ENCODE assay signal across 8 cellular contexts in the genomic region with DNA sequence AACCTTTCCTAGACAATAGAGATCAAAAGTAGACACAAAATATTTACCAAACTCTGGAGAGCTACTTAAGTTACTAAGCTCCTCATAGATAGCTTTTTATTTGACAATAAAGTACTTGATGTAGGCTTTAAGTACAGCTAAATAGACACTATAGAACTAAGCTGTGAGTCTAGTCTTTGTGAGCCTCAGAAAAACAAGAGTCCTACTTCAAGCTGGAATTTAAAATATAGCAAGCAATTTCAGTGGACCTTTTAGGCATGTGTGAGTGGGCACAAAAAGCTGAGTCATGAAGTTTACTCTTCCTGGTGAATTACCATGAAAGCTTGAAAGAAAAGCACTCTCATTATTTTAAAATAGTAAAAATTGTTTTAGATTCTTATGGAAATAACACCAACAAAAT.
A peak's percentile ranks its signal among the peaks of the same experiment; 100 is the strongest.
DNase-seq lines count a peak whose midpoint lies in the region; ATAC-seq and TF ChIP-seq lines count a peak whose summit lies in the region.

No MANE protein-coding gene starts in this region.

- H3K27ac Mint-ChIP-seq in CD4-positive, alpha-beta memory T cell = peak overlapping the region in 5 of 7 donors; percentile 32 to 93 (median 73)
- H3K27ac Mint-ChIP-seq in activated naive CD8-positive, alpha-beta T cell treated with anti-CD3 and anti-CD28 coated beads, Interleukin-2, amount 50 U/mL, for 24 hours = peak overlapping the region; percentile 57

- peaks cover 69 to 97% (median 83%) of the 10 kb centered on the region in 4 donors for H3K4me1 Mint-ChIP-seq in CD4-positive, alpha-beta memory T cell
- peaks cover 90% of the 10 kb centered on the region for H3K4me1 Mint-ChIP-seq in activated naive CD8-positive, alpha-beta T cell treated with anti-CD3 and anti-CD28 coated beads, Interleukin-2, amount 50 U/mL, for 24 hours

- no peaks in the 10 kb centered on the region for H3K36me3 ChIP-seq in CD4-positive, alpha-beta memory T cell (ENCODE audit: insufficient read depth, low read length)
- H3K36me3 ChIP-seq in prostate gland = no peaks in the 10 kb centered on the region

- peaks cover 99% of the 10 kb centered on the region for H3K4me1 ChIP-seq in CD4-positive, alpha-beta memory T cell (ENCODE audit: insufficient read depth, low read length)
- H3K4me1 ChIP-seq in prostate gland (replicated peaks) = no peaks in the 10 kb centered on the region

- TF ChIP-seq POLR2A in prostate gland (IDR thresholded peaks at IDR 0.05) = no peak

- no peaks in the 10 kb centered on the region for H3K27me3 Mint-ChIP-seq in CD4-positive, alpha-beta memory T cell
- no peaks in the 10 kb centered on the region for H3K27me3 Mint-ChIP-seq in activated naive CD8-positive, alpha-beta T cell treated with anti-CD3 and anti-CD28 coated beads, Interleukin-2, amount 50 U/mL, for 24 hours

- no peak for ATAC-seq in activated naive CD8-positive, alpha-beta T cell treated with anti-CD3 and anti-CD28 coated beads, Interleukin-2, amount 50 U/mL, for 24 hours
- no peak for ATAC-seq in GM19351 (IDR thresholded peaks at IDR 0.05; ENCODE audit: unreplicated experiment)

- intact Hi-C loops in CD4-positive, alpha-beta memory T cell (cut with micrococcal nuclease) = loop anchor here (2.0 kb wide), 1 partner anchor 15 kb away; no protein-coding TSS in a partner anchor
- intact Hi-C loops in prostate gland (cut with DNase I) = no loop called here

- TF ChIP-seq CTCF in HL-60 (IDR thresholded peaks at IDR 0.05; ENCODE audit: insufficient read depth, low read length) (no peak), prostate gland (IDR thresholded peaks at IDR 0.05) (no peak)

- no peaks in the 10 kb centered on the region for H3K27me3 ChIP-seq in CD4-positive, alpha-beta memory T cell (ENCODE audit: insufficient read depth, low read length)
- H3K27me3 ChIP-seq in HL-60 (ENCODE audit: insufficient read depth, poor library complexity, severe bottlenecking) (no peaks in the 10 kb centered on the region), prostate gland (replicated peaks; ENCODE audit: insufficient read depth) (no peaks in the 10 kb centered on the region)

- CTCF ChIA-PET in CD4-positive, alpha-beta memory T cell (lab: Charles Lee; ENCODE audit: partially characterized antibody) = interaction anchor here (0.6 to 1.7 kb wide), 9 partner anchors 10 to 188 kb away, joined by 3 to 4 read pairs (median 3); no protein-coding TSS in a partner anchor
- CTCF ChIA-PET in HEK293T (lab: Yijun Ruan, JAX) = no interaction called here

- no peak overlapping the region for H3K4me3 ChIP-seq in CD4-positive, alpha-beta memory T cell (ENCODE audit: low read length in 2 of 2)
- H3K4me3 ChIP-seq in HL-60 (replicated peaks; ENCODE audit: insufficient read depth, low read length) (no peak overlapping the region), prostate gland (no peak overlapping the region)

- H3K9me3 Mint-ChIP-seq in CD4-positive, alpha-beta memory T cell = no peaks in the 10 kb centered on the region
- H3K9me3 Mint-ChIP-seq in activated naive CD8-positive, alpha-beta T cell treated with anti-CD3 and anti-CD28 coated beads, Interleukin-2, amount 50 U/mL, for 24 hours = peaks cover 5% of the 10 kb centered on the region

- H3K36me3 Mint-ChIP-seq in CD4-positive, alpha-beta memory T cell = peaks cover 11 to 16% of the 10 kb centered on the region in 2 donors
- peaks cover 10% of the 10 kb centered on the region for H3K36me3 Mint-ChIP-seq in activated naive CD8-positive, alpha-beta T cell treated with anti-CD3 and anti-CD28 coated beads, Interleukin-2, amount 50 U/mL, for 24 hours (ENCODE audit: low read depth)

- POLR2A ChIA-PET in CD4-positive, alpha-beta memory T cell (lab: Charles Lee; ENCODE audit: partially characterized antibody) = interaction anchor here (0.6 to 8.3 kb wide), 6 partner anchors 10 to 174 kb away, joined by 3 to 62 read pairs (median 4); a partner anchor contains a TSS
- POLR2A ChIA-PET in HEK293T (lab: Yijun Ruan, JAX) = interaction anchor here (0.8 kb wide), 1 partner anchor 482 kb away, joined by 3 read pairs; no protein-coding TSS in a partner anchor

- H3K4me3 Mint-ChIP-seq in CD4-positive, alpha-beta memory T cell = peak overlapping the region in 3 of 8 donors; percentile 34 to 50 (median 50)
- H3K4me3 Mint-ChIP-seq in activated naive CD8-positive, alpha-beta T cell treated with anti-CD3 and anti-CD28 coated beads, Interleukin-2, amount 50 U/mL, for 24 hours = no peak overlapping the region

- DNase-seq in CD4-positive, alpha-beta memory T cell = no peak
- no peak for DNase-seq in HL-60 (ENCODE audit: low read depth in 1 of 2, low spot score in 1 of 2)
- no peak for DNase-seq in activated naive CD8-positive, alpha-beta T cell treated with anti-CD3 and anti-CD28 coated beads, Interleukin-2, amount 50 U/mL, for 24 hours
- peak; percentile 14 to 43 for DNase-seq in lung microvascular endothelial cell (ENCODE audit: low read depth in 2 of 2)
- DNase-seq in HEK293T (ENCODE audit: extremely low spot score) = no peak
- no peak for DNase-seq in prostate gland (ENCODE audit: low spot score)
- no peak for DNase-seq in iPS-NIHi11 (ENCODE audit: low spot score)

- H3K27ac ChIP-seq in CD4-positive, alpha-beta memory T cell (ENCODE audit: low read depth, low read length) = no peak overlapping the region
- peak overlapping the region; percentile 5 for H3K27ac ChIP-seq in HL-60 (replicated peaks)
- H3K27ac ChIP-seq in prostate gland = no peak overlapping the region

- H3K9me3 ChIP-seq in CD4-positive, alpha-beta memory T cell (ENCODE audit: control insufficient read depth in 1 of 2, low read length in 2 of 2) = no peaks in the 10 kb centered on the region
- H3K9me3 ChIP-seq in prostate gland = no peaks in the 10 kb centered on the region

TF ChIP-seq in HEK293T, 16 proteins besides CTCF, POLR2A, EP300 and RAD21:
- no peak for TF ChIP-seq SP1 (IDR thresholded peaks at IDR 0.05)
- TF ChIP-seq FOXM1 (IDR thresholded peaks at IDR 0.05; ENCODE audit: borderline replicate concordance) = no peak
- TF ChIP-seq, protein P1, sequence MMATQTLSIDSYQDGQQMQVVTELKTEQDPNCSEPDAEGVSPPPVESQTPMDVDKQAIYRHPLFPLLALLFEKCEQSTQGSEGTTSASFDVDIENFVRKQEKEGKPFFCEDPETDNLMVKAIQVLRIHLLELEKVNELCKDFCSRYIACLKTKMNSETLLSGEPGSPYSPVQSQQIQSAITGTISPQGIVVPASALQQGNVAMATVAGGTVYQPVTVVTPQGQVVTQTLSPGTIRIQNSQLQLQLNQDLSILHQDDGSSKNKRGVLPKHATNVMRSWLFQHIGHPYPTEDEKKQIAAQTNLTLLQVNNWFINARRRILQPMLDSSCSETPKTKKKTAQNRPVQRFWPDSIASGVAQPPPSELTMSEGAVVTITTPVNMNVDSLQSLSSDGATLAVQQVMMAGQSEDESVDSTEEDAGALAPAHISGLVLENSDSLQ (IDR thresholded peaks at IDR 0.05) = no peak
- TF ChIP-seq ELF4 (IDR thresholded peaks at IDR 0.05) = no peak
TF ChIP-seq in HEK293T: peak in this region for 0.

Comparison
In these comparisons a context has a peak if more than half of its experiments do, and no peak if none do; other contexts are left out.
1. DNase-seq: peak in lung microvascular endothelial cell (2 of 2); none in CD4-positive, alpha-beta memory T cell (0 of 5), HL-60 (0 of 2), activated naive CD8-positive, alpha-beta T cell treated with anti-CD3 and anti-CD28 coated beads, Interleukin-2, amount 50 U/mL, for 24 hours (single experiment), HEK293T (single experiment), prostate gland (single experiment) and iPS-NIHi11 (single experiment).